In the genomic region with DNA sequence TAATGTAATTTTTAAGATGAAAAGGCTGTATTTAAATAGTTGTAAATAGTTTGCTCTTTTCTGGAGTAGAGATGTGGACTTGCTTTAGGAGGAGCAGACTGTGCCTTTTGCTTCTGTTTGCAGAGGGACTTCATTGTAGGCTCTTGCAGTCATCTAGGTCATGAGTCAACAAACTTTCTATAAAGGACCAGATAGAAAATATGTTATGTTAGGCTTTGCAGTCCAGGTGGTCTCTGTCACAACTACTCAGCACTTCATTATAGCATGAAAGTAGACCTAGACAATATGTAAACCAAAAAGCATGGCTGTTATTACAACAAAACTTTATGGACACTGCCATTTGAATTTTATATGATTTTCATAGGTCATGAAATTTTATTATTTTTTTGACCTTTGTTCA, we compare ENCODE assay signal across 1 cellular context.
TF ChIP-seq lines count a peak whose summit lies in the region.

No MANE protein-coding gene starts in this region.

TF ChIP-seq in IMR-90, 13 proteins besides CTCF, POLR2A, EP300 and RAD21 (continued from another document):
- no peak for TF ChIP-seq FOS (IDR thresholded peaks at IDR 0.05; ENCODE audit: low read depth, low read length)
- no peak for TF ChIP-seq RCOR1 (IDR thresholded peaks at IDR 0.05; ENCODE audit: insufficient replicate concordance, low read length)
- TF ChIP-seq SMC3 (IDR thresholded peaks at IDR 0.05; ENCODE audit: low read depth, low read length), result no peak
